Comparison of ENCODE assay signal across 11 cellular contexts in genomic region chr22:28116261-28116673, GRCh38.
DNase-seq lines count a peak whose midpoint lies in the region; ATAC-seq and TF ChIP-seq lines count a peak whose summit lies in the region.
"Had no signal": no experiment of that assay in that cellular context is flagged by ENCODE, and none has a peak within 500 bp of the region (broad histone marks: within the 10 kb centered on the region; RNA-seq: fewer than 3 reads in every experiment).

No MANE protein-coding gene starts in this region.

- no peak overlapping the region for H3K4me2 ChIP-seq in PC-9

- H3K27me3 ChIP-seq in PC-9 (ENCODE audit: insufficient read depth, low read depth), result no peaks in the 10 kb centered on the region
- H3K27me3 ChIP-seq in CD4-positive, alpha-beta memory T cell (ENCODE audit: insufficient read depth, low read length), result no peaks in the 10 kb centered on the region

- CTCF ChIA-PET in PC-9 (lab: Charles Lee), result no interaction called here
- CTCF ChIA-PET in CD4-positive, alpha-beta memory T cell (lab: Charles Lee; ENCODE audit: partially characterized antibody), result no interaction called here

- POLR2A ChIA-PET in PC-9 (lab: Charles Lee; ENCODE audit: unreplicated experiment), result interaction anchor here (0.7 kb wide), 1 partner anchor 848 kb away, joined by 6 read pairs; no protein-coding TSS in a partner anchor
- POLR2A ChIA-PET in CD4-positive, alpha-beta memory T cell (lab: Charles Lee; ENCODE audit: partially characterized antibody), result no interaction called here

- no peaks in the 10 kb centered on the region for H3K36me3 Mint-ChIP-seq in nephron progenitor cell (ENCODE audit: low read depth)
- H3K36me3 Mint-ChIP-seq in CD4-positive, alpha-beta memory T cell, result no peaks in the 10 kb centered on the region

- H3K4me1 ChIP-seq in PC-9 (replicated peaks; ENCODE audit: insufficient read depth), result no peaks in the 10 kb centered on the region
- no peaks in the 10 kb centered on the region for H3K4me1 ChIP-seq in CD4-positive, alpha-beta memory T cell (ENCODE audit: insufficient read depth, low read length)

- H3K9me3 ChIP-seq in PC-9 (ENCODE audit: insufficient read depth, low read depth), result no peaks in the 10 kb centered on the region
- no peaks in the 10 kb centered on the region for H3K9me3 ChIP-seq in CD4-positive, alpha-beta memory T cell (ENCODE audit: control insufficient read depth in 1 of 2, low read length in 2 of 2)

- peaks cover 27% of the 10 kb centered on the region for H3K4me1 Mint-ChIP-seq in nephron progenitor cell
- H3K4me1 Mint-ChIP-seq in CD4-positive, alpha-beta memory T cell, result peaks cover 0 to 1% (median 0%) of the 10 kb centered on the region in 4 donors

- H3K27me3 Mint-ChIP-seq in nephron progenitor cell (ENCODE audit: low read depth, poor library complexity), result peaks cover 5% of the 10 kb centered on the region
- H3K27me3 Mint-ChIP-seq in CD4-positive, alpha-beta memory T cell, result peaks cover 6 to 13% of the 10 kb centered on the region in 2 donors

- intact Hi-C loops in PC-9 (cut with micrococcal nuclease; ENCODE audit: unreplicated experiment), result no loop called here
- intact Hi-C loops in CD4-positive, alpha-beta memory T cell (cut with micrococcal nuclease), result no loop called here

- DNase-seq in AG08396 (ENCODE audit: low spot score), result peak; percentile 67
- peak; percentile 39 to 40 for DNase-seq in PC-9
- DNase-seq in fibroblast of gingiva (ENCODE audit: low read depth), result peak; percentile 72
- no peak for DNase-seq in nephron progenitor cell
- DNase-seq in NCI-H345 (lab: John Stamatoyannopoulos, UW), result no peak
- DNase-seq in NCI-H2107 treated with DMSO at 0.1 percent for 48 hours (lab: John Stamatoyannopoulos, UW; ENCODE audit: unreplicated experiment), result no peak
- no peak for DNase-seq in CD4-positive, alpha-beta memory T cell
- DNase-seq: cerebellar nuclear complex, NCI-H524 treated with DMSO at 0.1 percent for 48 hours had no signal

- no peaks in the 10 kb centered on the region for H3K9me2 ChIP-seq in PC-9 (ENCODE audit: insufficient read depth)

- H4K20me1 ChIP-seq in PC-9 (ENCODE audit: insufficient read depth), result no peaks in the 10 kb centered on the region

- H2AFZ ChIP-seq in PC-9, result no peak overlapping the region

- no peaks in the 10 kb centered on the region for H3F3A ChIP-seq in PC-9 (ENCODE audit: insufficient read depth, low read depth)

- TF ChIP-seq CTCF in PC-9 (conservative IDR thresholded peaks at IDR 0.05) (no peak), nephron progenitor cell (IDR thresholded peaks at IDR 0.05) (no peak)

- no peak overlapping the region for H3K27ac ChIP-seq in PC-9
- no peak overlapping the region for H3K27ac ChIP-seq in CD4-positive, alpha-beta memory T cell (ENCODE audit: low read depth, low read length)
- H3K27ac ChIP-seq: C4-2B had no signal

- no TSS peak for BruUV-seq in PC-9 (replicated peaks; lab: Mats Ljungman, UMichigan)

- no peak overlapping the region for H3K4me3 Mint-ChIP-seq in nephron progenitor cell
- no peak overlapping the region for H3K4me3 Mint-ChIP-seq in CD4-positive, alpha-beta memory T cell

- no peak overlapping the region for H3K4me3 ChIP-seq in PC-9
- no peak overlapping the region for H3K4me3 ChIP-seq in CD4-positive, alpha-beta memory T cell (ENCODE audit: low read length in 2 of 2)

- H3K36me3 ChIP-seq in PC-9 (ENCODE audit: low read depth), result no peaks in the 10 kb centered on the region
- H3K36me3 ChIP-seq in CD4-positive, alpha-beta memory T cell (ENCODE audit: insufficient read depth, low read length), result no peaks in the 10 kb centered on the region

- no peak for ATAC-seq in HG02884 (IDR thresholded peaks at IDR 0.05; ENCODE audit: unreplicated experiment)

- no peaks in the 10 kb centered on the region for H3K9me3 Mint-ChIP-seq in nephron progenitor cell
- no peaks in the 10 kb centered on the region for H3K9me3 Mint-ChIP-seq in CD4-positive, alpha-beta memory T cell

- peak overlapping the region; percentile 77 for H3K27ac Mint-ChIP-seq in nephron progenitor cell
- H3K27ac Mint-ChIP-seq in CD4-positive, alpha-beta memory T cell, result no peak overlapping the region

- H3K79me2 ChIP-seq in PC-9 (ENCODE audit: low read depth), result no peaks in the 10 kb centered on the region

Comparison
In these comparisons a context has a peak if more than half of its experiments do, and no peak if none do; other contexts are left out.
1. DNase-seq: peak in AG08396 (single experiment), PC-9 (2 of 2) and fibroblast of gingiva (single experiment); none in nephron progenitor cell (single experiment), NCI-H345 (single experiment), NCI-H2107 treated with DMSO at 0.1 percent for 48 hours (single experiment) and CD4-positive, alpha-beta memory T cell (0 of 5).